Comparison of ENCODE assay signal across 1 cellular context in the genomic region with DNA sequence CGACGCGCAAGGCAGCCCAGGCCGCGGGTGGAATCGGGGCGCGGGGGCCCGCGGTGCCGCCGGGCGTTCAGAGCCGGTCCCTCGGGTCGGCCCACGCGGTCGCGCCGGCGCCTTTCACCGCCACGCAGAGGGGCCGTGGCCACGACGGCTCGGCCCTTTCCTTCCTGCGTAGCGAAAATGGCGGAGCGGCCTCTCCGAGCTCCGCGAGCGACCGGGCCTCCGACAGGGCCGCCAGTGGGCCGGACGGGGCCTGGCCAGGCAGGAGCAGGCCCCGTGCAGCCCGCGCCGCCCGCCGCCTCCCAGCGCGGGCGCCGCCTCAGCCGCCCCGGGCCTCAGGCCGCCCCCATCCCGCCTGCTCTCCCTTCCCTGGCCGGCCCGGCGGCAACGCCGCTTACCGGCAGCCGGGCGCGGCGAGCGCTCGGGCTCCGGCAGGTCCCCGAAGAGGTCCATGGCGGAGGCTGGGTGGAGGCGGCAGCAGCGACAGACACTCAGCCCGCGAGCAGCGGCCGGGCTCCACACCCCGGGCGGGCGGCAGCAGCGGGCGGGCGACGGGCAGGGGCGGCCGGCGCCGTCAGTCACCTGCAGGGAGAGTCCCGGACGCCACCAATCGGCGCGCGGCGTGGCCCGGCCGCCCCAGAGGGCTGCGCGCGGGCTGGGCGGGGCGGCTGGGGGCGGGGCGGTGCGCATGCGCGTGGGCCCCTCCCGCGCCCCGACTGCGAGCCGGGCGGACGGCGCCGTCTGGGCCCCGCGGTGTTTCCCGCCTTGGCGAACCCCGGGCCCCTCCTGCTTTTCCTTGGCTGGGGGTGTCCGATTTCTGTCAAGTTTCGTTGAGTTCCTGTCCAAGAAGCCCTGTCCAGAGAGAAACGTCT.
TF ChIP-seq lines count a peak whose summit lies in the region.

A gene with protein sequence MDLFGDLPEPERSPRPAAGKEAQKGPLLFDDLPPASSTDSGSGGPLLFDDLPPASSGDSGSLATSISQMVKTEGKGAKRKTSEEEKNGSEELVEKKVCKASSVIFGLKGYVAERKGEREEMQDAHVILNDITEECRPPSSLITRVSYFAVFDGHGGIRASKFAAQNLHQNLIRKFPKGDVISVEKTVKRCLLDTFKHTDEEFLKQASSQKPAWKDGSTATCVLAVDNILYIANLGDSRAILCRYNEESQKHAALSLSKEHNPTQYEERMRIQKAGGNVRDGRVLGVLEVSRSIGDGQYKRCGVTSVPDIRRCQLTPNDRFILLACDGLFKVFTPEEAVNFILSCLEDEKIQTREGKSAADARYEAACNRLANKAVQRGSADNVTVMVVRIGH (minus strand): TSS at position 592 of the 869 bp plus-strand sequence. CDS start 142 bp downstream, at position 450.

TF ChIP-seq in K562, 482 proteins besides CTCF, POLR2A, EP300 and RAD21 (continued from another document):
- TF ChIP-seq, protein P1, sequence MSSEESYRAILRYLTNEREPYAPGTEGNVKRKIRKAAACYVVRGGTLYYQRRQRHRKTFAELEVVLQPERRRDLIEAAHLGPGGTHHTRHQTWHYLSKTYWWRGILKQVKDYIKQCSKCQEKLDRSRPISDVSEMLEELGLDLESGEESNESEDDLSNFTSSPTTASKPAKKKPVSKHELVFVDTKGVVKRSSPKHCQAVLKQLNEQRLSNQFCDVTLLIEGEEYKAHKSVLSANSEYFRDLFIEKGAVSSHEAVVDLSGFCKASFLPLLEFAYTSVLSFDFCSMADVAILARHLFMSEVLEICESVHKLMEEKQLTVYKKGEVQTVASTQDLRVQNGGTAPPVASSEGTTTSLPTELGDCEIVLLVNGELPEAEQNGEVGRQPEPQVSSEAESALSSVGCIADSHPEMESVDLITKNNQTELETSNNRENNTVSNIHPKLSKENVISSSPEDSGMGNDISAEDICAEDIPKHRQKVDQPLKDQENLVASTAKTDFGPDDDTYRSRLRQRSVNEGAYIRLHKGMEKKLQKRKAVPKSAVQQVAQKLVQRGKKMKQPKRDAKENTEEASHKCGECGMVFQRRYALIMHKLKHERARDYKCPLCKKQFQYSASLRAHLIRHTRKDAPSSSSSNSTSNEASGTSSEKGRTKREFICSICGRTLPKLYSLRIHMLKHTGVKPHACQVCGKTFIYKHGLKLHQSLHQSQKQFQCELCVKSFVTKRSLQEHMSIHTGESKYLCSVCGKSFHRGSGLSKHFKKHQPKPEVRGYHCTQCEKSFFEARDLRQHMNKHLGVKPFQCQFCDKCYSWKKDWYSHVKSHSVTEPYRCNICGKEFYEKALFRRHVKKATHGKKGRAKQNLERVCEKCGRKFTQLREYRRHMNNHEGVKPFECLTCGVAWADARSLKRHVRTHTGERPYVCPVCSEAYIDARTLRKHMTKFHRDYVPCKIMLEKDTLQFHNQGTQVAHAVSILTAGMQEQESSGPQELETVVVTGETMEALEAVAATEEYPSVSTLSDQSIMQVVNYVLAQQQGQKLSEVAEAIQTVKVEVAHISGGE (CRISPR knock-in tag; IDR thresholded peaks at IDR 0.05), result no peak; a peak in 1 of 6 replicates
- TF ChIP-seq MEIS2 (IDR thresholded peaks at IDR 0.05; ENCODE audit: partially characterized antibody), result peak; percentile 32
- TF ChIP-seq TRIM24 (IDR thresholded peaks at IDR 0.05), result no peak
- TF ChIP-seq U2AF2 (optimal IDR thresholded peaks at IDR 0.05; ENCODE audit: low read depth, low read length), result no peak
- TF ChIP-seq ZNF644 (tag; IDR thresholded peaks at IDR 0.05; ENCODE audit: low read depth), result no peak
- no peak for TF ChIP-seq HNRNPK (IDR thresholded peaks at IDR 0.05; ENCODE audit: low read depth, low read length, poor library complexity, severe bottlenecking)
- no peak for TF ChIP-seq ZNF311 (CRISPR knock-in tag; IDR thresholded peaks at IDR 0.05)
- peak; percentile 85 for TF ChIP-seq CXXC5 (CRISPR knock-in tag; IDR thresholded peaks at IDR 0.05)
- no peak for TF ChIP-seq ARID1B (IDR thresholded peaks at IDR 0.05)
- TF ChIP-seq ZNF780A (CRISPR knock-in tag; IDR thresholded peaks at IDR 0.05), result no peak
- TF ChIP-seq, protein P2, sequence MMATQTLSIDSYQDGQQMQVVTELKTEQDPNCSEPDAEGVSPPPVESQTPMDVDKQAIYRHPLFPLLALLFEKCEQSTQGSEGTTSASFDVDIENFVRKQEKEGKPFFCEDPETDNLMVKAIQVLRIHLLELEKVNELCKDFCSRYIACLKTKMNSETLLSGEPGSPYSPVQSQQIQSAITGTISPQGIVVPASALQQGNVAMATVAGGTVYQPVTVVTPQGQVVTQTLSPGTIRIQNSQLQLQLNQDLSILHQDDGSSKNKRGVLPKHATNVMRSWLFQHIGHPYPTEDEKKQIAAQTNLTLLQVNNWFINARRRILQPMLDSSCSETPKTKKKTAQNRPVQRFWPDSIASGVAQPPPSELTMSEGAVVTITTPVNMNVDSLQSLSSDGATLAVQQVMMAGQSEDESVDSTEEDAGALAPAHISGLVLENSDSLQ (IDR thresholded peaks at IDR 0.05), result no peak
- TF ChIP-seq NFYB (IDR thresholded peaks at IDR 0.05; ENCODE audit: extremely low read depth, insufficient read length), result no peak
- TF ChIP-seq ZNF668 (CRISPR knock-in tag; IDR thresholded peaks at IDR 0.05), result no peak
- TF ChIP-seq ERF (CRISPR knock-in tag; IDR thresholded peaks at IDR 0.05), result no peak
- TF ChIP-seq GABPB1 (CRISPR knock-in tag; IDR thresholded peaks at IDR 0.05), result no peak
- no peak for TF ChIP-seq ZNF274 (IDR thresholded peaks at IDR 0.05; ENCODE audit: borderline replicate concordance, low read depth, low read length)
- no peak for TF ChIP-seq SMAD3 (CRISPR knock-in tag; conservative IDR thresholded peaks at IDR 0.05)
- no peak for TF ChIP-seq GATA2 (CRISPR knock-in tag; IDR thresholded peaks at IDR 0.05)
- no peak for TF ChIP-seq TCF3 (CRISPR knock-in tag; IDR thresholded peaks at IDR 0.05)
- no peak for TF ChIP-seq CBFB (CRISPR knock-in tag; IDR thresholded peaks at IDR 0.05)
- TF ChIP-seq, protein P3, sequence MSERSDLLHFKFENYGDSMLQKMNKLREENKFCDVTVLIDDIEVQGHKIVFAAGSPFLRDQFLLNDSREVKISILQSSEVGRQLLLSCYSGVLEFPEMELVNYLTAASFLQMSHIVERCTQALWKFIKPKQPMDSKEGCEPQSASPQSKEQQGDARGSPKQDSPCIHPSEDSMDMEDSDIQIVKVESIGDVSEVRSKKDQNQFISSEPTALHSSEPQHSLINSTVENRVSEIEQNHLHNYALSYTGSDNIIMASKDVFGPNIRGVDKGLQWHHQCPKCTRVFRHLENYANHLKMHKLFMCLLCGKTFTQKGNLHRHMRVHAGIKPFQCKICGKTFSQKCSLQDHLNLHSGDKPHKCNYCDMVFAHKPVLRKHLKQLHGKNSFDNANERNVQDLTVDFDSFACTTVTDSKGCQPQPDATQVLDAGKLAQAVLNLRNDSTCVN (CRISPR knock-in tag; IDR thresholded peaks at IDR 0.05), result no peak
- TF ChIP-seq NFRKB (IDR thresholded peaks at IDR 0.05; ENCODE audit: low read depth), result no peak
- TF ChIP-seq FOXK2 (conservative IDR thresholded peaks at IDR 0.05 in 1 of 2, IDR thresholded peaks at IDR 0.05 in 1 of 2; ENCODE audit: low read depth in 2 of 2), result no peak
- TF ChIP-seq WHSC1 (IDR thresholded peaks at IDR 0.05; ENCODE audit: low read length), result no peak
- TF ChIP-seq MCM2 (IDR thresholded peaks at IDR 0.05; ENCODE audit: low read depth), result no peak
- TF ChIP-seq ZNF12 (CRISPR knock-in tag; IDR thresholded peaks at IDR 0.05), result no peak
- TF ChIP-seq XRCC4 (IDR thresholded peaks at IDR 0.05; ENCODE audit: extremely low read depth, insufficient read depth, insufficient read length), result no peak
- TF ChIP-seq, protein P4, sequence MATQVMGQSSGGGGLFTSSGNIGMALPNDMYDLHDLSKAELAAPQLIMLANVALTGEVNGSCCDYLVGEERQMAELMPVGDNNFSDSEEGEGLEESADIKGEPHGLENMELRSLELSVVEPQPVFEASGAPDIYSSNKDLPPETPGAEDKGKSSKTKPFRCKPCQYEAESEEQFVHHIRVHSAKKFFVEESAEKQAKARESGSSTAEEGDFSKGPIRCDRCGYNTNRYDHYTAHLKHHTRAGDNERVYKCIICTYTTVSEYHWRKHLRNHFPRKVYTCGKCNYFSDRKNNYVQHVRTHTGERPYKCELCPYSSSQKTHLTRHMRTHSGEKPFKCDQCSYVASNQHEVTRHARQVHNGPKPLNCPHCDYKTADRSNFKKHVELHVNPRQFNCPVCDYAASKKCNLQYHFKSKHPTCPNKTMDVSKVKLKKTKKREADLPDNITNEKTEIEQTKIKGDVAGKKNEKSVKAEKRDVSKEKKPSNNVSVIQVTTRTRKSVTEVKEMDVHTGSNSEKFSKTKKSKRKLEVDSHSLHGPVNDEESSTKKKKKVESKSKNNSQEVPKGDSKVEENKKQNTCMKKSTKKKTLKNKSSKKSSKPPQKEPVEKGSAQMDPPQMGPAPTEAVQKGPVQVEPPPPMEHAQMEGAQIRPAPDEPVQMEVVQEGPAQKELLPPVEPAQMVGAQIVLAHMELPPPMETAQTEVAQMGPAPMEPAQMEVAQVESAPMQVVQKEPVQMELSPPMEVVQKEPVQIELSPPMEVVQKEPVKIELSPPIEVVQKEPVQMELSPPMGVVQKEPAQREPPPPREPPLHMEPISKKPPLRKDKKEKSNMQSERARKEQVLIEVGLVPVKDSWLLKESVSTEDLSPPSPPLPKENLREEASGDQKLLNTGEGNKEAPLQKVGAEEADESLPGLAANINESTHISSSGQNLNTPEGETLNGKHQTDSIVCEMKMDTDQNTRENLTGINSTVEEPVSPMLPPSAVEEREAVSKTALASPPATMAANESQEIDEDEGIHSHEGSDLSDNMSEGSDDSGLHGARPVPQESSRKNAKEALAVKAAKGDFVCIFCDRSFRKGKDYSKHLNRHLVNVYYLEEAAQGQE (CRISPR knock-in tag; IDR thresholded peaks at IDR 0.05; ENCODE audit: low read depth), result no peak
- TF ChIP-seq, protein P5, sequence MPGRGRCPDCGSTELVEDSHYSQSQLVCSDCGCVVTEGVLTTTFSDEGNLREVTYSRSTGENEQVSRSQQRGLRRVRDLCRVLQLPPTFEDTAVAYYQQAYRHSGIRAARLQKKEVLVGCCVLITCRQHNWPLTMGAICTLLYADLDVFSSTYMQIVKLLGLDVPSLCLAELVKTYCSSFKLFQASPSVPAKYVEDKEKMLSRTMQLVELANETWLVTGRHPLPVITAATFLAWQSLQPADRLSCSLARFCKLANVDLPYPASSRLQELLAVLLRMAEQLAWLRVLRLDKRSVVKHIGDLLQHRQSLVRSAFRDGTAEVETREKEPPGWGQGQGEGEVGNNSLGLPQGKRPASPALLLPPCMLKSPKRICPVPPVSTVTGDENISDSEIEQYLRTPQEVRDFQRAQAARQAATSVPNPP (IDR thresholded peaks at IDR 0.05; ENCODE audit: borderline replicate concordance, insufficient read depth, insufficient read length), result no peak
- TF ChIP-seq, protein P6, sequence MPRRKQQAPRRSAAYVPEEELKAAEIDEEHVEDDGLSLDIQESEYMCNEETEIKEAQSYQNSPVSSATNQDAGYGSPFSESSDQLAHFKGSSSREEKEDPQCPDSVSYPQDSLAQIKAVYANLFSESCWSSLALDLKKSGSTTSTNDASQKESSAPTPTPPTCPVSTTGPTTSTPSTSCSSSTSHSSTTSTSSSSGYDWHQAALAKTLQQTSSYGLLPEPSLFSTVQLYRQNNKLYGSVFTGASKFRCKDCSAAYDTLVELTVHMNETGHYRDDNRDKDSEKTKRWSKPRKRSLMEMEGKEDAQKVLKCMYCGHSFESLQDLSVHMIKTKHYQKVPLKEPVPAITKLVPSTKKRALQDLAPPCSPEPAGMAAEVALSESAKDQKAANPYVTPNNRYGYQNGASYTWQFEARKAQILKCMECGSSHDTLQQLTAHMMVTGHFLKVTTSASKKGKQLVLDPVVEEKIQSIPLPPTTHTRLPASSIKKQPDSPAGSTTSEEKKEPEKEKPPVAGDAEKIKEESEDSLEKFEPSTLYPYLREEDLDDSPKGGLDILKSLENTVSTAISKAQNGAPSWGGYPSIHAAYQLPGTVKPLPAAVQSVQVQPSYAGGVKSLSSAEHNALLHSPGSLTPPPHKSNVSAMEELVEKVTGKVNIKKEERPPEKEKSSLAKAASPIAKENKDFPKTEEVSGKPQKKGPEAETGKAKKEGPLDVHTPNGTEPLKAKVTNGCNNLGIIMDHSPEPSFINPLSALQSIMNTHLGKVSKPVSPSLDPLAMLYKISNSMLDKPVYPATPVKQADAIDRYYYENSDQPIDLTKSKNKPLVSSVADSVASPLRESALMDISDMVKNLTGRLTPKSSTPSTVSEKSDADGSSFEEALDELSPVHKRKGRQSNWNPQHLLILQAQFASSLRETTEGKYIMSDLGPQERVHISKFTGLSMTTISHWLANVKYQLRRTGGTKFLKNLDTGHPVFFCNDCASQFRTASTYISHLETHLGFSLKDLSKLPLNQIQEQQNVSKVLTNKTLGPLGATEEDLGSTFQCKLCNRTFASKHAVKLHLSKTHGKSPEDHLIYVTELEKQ (CRISPR knock-in tag; IDR thresholded peaks at IDR 0.05), result no peak
- peak; percentile 35 for TF ChIP-seq PHF20 (IDR thresholded peaks at IDR 0.05; ENCODE audit: partially characterized antibody)
- peak; percentile 32; the same call in 1 of the 2 replicates for TF ChIP-seq ZNF766 (CRISPR knock-in tag; conservative IDR thresholded peaks at IDR 0.05)
- TF ChIP-seq NFATC3 (IDR thresholded peaks at IDR 0.05), result no peak
- TF ChIP-seq CHD1 (IDR thresholded peaks at IDR 0.05; ENCODE audit: low read length), result peak; percentile 61
TF ChIP-seq in K562: peak in this region for 44.
